In genomic region chr7:123558506-123558874, GRCh38 we compare ENCODE assay signal across 10 cellular contexts. TPM values are rescaled to one million over a fixed set of nuclear protein-coding genes. Genes with fewer than 3 reads are reported as not detected.
DNase-seq lines count a peak whose midpoint lies in the region; ATAC-seq and TF ChIP-seq lines count a peak whose summit lies in the region.
"Had no signal": no experiment of that assay in that cellular context is flagged by ENCODE, and none has a peak within 500 bp of the region (broad histone marks: within the 10 kb centered on the region; RNA-seq: fewer than 3 reads in every experiment).

No MANE protein-coding gene starts in this region.

- no peaks in the 10 kb centered on the region for H3F3A ChIP-seq in DOHH2 (ENCODE audit: control insufficient read depth, insufficient read depth)

- H3K27ac ChIP-seq in DOHH2 (ENCODE audit: low read depth, low read length) (no peak overlapping the region), SJSA1 (no peak overlapping the region), stomach smooth muscle (ENCODE audit: low read length) (peak overlapping the region; percentile 91)

- H3K4me1 ChIP-seq in DOHH2 (ENCODE audit: control insufficient read depth, low read length) (peaks cover 23% of the 10 kb centered on the region), SJSA1 (replicated peaks) (no peaks in the 10 kb centered on the region; the same call in 1 of the 2 replicates), iPS-15b (ENCODE audit: control insufficient read depth, insufficient read depth, low read length) (no peaks in the 10 kb centered on the region), stomach smooth muscle (ENCODE audit: control insufficient read depth, insufficient read depth, low read length) (peaks cover 5% of the 10 kb centered on the region)

- no peak for ATAC-seq in HG02981 (IDR thresholded peaks at IDR 0.05; ENCODE audit: unreplicated experiment)

- H3K79me2 ChIP-seq in DOHH2 (ENCODE audit: control insufficient read depth, low read length), result peaks cover 35% of the 10 kb centered on the region

- H3K9ac ChIP-seq in iPS-15b (ENCODE audit: low read depth, low read length) (no peak overlapping the region), stomach smooth muscle (ENCODE audit: low read length in 2 of 2) (peak overlapping the region; percentile 91 to 95)

- H3K36me3 ChIP-seq in DOHH2 (ENCODE audit: control insufficient read depth, low read length) (peaks cover 29% of the 10 kb centered on the region), SJSA1 (peaks cover 11% of the 10 kb centered on the region), iPS-15b (ENCODE audit: control insufficient read depth, insufficient read depth, low read length) (no peaks in the 10 kb centered on the region), stomach smooth muscle (ENCODE audit: control insufficient read depth in 2 of 2, insufficient read depth in 2 of 2, low read length in 2 of 2) (no peaks in the 10 kb centered on the region)

- H3K27me3 ChIP-seq in DOHH2 (ENCODE audit: control insufficient read depth, low read length), result no peaks in the 10 kb centered on the region
- no peaks in the 10 kb centered on the region for H3K27me3 ChIP-seq in SJSA1 (replicated peaks)
- no peaks in the 10 kb centered on the region for H3K27me3 ChIP-seq in iPS-15b (ENCODE audit: control insufficient read depth, insufficient read depth, low read length)
- H3K27me3 ChIP-seq in stomach smooth muscle (ENCODE audit: control insufficient read depth in 1 of 2, insufficient read depth in 2 of 2, low read length in 2 of 2), result no peaks in the 10 kb centered on the region

- H3K4me3 ChIP-seq in DOHH2 (ENCODE audit: low read length) (peak overlapping the region; percentile 79), SJSA1 (peak overlapping the region; percentile 70), iPS-15b (ENCODE audit: low read depth, low read length) (peak overlapping the region; percentile 66), stomach smooth muscle (ENCODE audit: low read length in 2 of 2) (peak overlapping the region; percentile 97 to 98)

- TF ChIP-seq CTCF in DOHH2 (IDR thresholded peaks at IDR 0.05; ENCODE audit: low read depth, low read length, poor library complexity, severe bottlenecking), result no peak

- no peaks in the 10 kb centered on the region for H4K20me1 ChIP-seq in DOHH2 (ENCODE audit: control insufficient read depth, insufficient read depth, low read depth, low read length)

- no peak for DNase-seq in SJSA1 (ENCODE audit: low read depth in 1 of 2, low spot score in 2 of 2)
- DNase-seq in NCI-H510A treated with DMSO at 0.1 percent for 48 hours (lab: John Stamatoyannopoulos, UW), result no peak
- no peak for DNase-seq in GM03348 (ENCODE audit: low spot score)
- DNase-seq in HCEC 1CT, result no peak
- DNase-seq: stimulated activated CD4-positive, alpha-beta T cell treated with anti-CD3 and anti-CD28 coated beads, Interleukin-15, amount 100 ng/mL, for 24 hours had no signal

- H3K9me2 ChIP-seq in DOHH2 (replicated peaks; ENCODE audit: control insufficient read depth, low read length), result no peaks in the 10 kb centered on the region

- peak overlapping the region; percentile 78 for H3K4me2 ChIP-seq in DOHH2 (ENCODE audit: low read length)

- H3K9me3 ChIP-seq in DOHH2 (ENCODE audit: control insufficient read depth, insufficient read depth, low read length) (no peaks in the 10 kb centered on the region), SJSA1 (replicated peaks) (no peaks in the 10 kb centered on the region), iPS-15b (ENCODE audit: control insufficient read depth, insufficient read depth, low read length) (no peaks in the 10 kb centered on the region), stomach smooth muscle (ENCODE audit: control insufficient read depth in 2 of 2, low read length in 2 of 2) (no peaks in the 10 kb centered on the region)

RNA-seq across cellular contexts. Expression of gene NDUFA5, which starts 0.9 kb away (rescaled TPM):
- 57.9 and 75.6 TPM in 2 replicates for total RNA-seq in SJSA1 (2014; rRNA removed; shearing (Covaris generic))

RNA-seq across cellular contexts. Expression of gene IQUB, which starts 24.1 kb away (rescaled TPM):
- total RNA-seq in SJSA1 (2014; rRNA removed; shearing (Covaris generic)), result 0.08 TPM in 1 of 2 replicates, not detected in the other

RNA-seq across cellular contexts. Expression of gene ASB15, which starts 43.1 kb away (rescaled TPM):
- 1.0 and 1.4 TPM in 2 replicates for total RNA-seq in SJSA1 (2014; rRNA removed; shearing (Covaris generic))
- total RNA-seq: subcutaneous adipose tissue had no signal
